In genomic region chr14:97022741-97023140, GRCh38 we compare ENCODE assay signal across 32 cellular contexts.
"Had no signal": no experiment of that assay in that cellular context is flagged by ENCODE, and none has a peak within 500 bp of the region (broad histone marks: within the 10 kb centered on the region; RNA-seq: fewer than 3 reads in every experiment).

No MANE protein-coding gene starts in this region.

- H3K27me3 Mint-ChIP-seq: activated T-helper 17 cell treated with anti-CD3 and anti-CD28 coated beads, Interleukin-2, amount 50 U/mL, for 72 hours had no signal

- H3K27ac ChIP-seq: brain microvascular endothelial cell, coronary artery, WERI-Rb-1 had no signal

- H3K4me3 Mint-ChIP-seq: activated B cell treated with CpG ODN at 0.5 μM for 24 hours; activated CD8-positive, alpha-beta T cell treated with anti-CD3 and anti-CD28 coated beads for 36 hours; activated naive CD8-positive, alpha-beta T cell; activated T-cell treated with anti-CD3 and anti-CD28 coated beads, Interleukin-2, amount 50 U/mL, for 4 hours; activated T-helper 17 cell treated with anti-CD3 and anti-CD28 coated beads, Interleukin-2, amount 50 U/mL, for 72 hours; dendritic cell treated with granulocyte-macrophage colony-stimulating factor and Interleukin-4, amounts not matched to agents 40 ng/mL and 50 ng/mL, for 4 days; endodermal cell; T-helper 17 cell; T-helper 2 cell treated with Interferon-gamma antibody and Interleukin-4, amounts not matched to agents 5 μg/mL and 100 μg/mL, for 36 hours had no signal

- H3K27me3 ChIP-seq: brain microvascular endothelial cell had no signal

- FAIRE-seq: astrocyte, bronchial epithelial cell, frontal cortex had no signal

- H3K36me3 Mint-ChIP-seq: activated naive CD8-positive, alpha-beta T cell had no signal

- H3K9me3 Mint-ChIP-seq: activated B cell treated with CpG ODN at 0.5 μM for 24 hours; activated CD8-positive, alpha-beta T cell treated with anti-CD3 and anti-CD28 coated beads for 36 hours; activated T-cell treated with anti-CD3 and anti-CD28 coated beads, Interleukin-2, amount 50 U/mL, for 4 hours; activated T-helper 17 cell treated with anti-CD3 and anti-CD28 coated beads, Interleukin-2, amount 50 U/mL, for 72 hours; dendritic cell treated with granulocyte-macrophage colony-stimulating factor and Interleukin-4, amounts not matched to agents 40 ng/mL and 50 ng/mL, for 4 days; endodermal cell; T-helper 2 cell treated with Interferon-gamma antibody and Interleukin-4, amounts not matched to agents 5 μg/mL and 100 μg/mL, for 36 hours had no signal

- H3K4me3 ChIP-seq: coronary artery, dorsolateral prefrontal cortex had no signal

- H3K36me3 ChIP-seq: brain microvascular endothelial cell, WERI-Rb-1 had no signal

- DNase-seq: activated B cell treated with CpG ODN at 0.5 μM for 24 hours; activated CD4-positive, alpha-beta T cell treated with anti-CD3 and anti-CD28 coated beads for 48 hours; activated CD4-positive, alpha-beta T cell treated with anti-CD3 and anti-CD28 coated beads, Interleukin-2, amount 50 U/mL, for 1 hour; activated CD4-positive, alpha-beta T cell treated with anti-CD3 and anti-CD28 coated beads, Interleukin-2, amount 50 U/mL, for 48 hours; activated CD8-positive, alpha-beta memory T cell treated with anti-CD3 and anti-CD28 coated beads for 24 hours; activated CD8-positive, alpha-beta T cell treated with anti-CD3 and anti-CD28 coated beads for 36 hours; activated effector memory CD4-positive, alpha-beta T cell treated with Interleukin-2 at 50 U/mL for 16 hours; activated gamma-delta T cell treated with Interleukin-2 at 50 U/mL for 16 hours; activated naive CD4-positive, alpha-beta T cell treated with anti-CD3 and anti-CD28 coated beads, Interleukin-2, amount 50 U/mL, for 16 hours; activated naive CD4-positive, alpha-beta T cell treated with Interleukin-2 at 50 U/mL for 16 hours; activated T-cell treated with anti-CD3 and anti-CD28 coated beads, Interleukin-2, amount 50 U/mL, for 4 hours; amniotic stem cell; anterior cingulate cortex; brain microvascular endothelial cell; effector memory CD4-positive, alpha-beta T cell; endodermal cell; foreskin fibroblast; head of caudate nucleus; T-helper 17 cell; T1000; WERI-Rb-1 had no signal

- ATAC-seq: activated CD4-positive, CD25-positive, alpha-beta regulatory T cell treated with anti-CD3 and anti-CD28 coated beads, Interleukin-2, amount 50 U/mL, for 24 hours; activated CD8-positive, alpha-beta T cell treated with anti-CD3 and anti-CD28 coated beads for 36 hours; activated T-cell treated with anti-CD3 and anti-CD28 coated beads, Interleukin-2, amount 50 U/mL, for 4 hours; activated T-helper 17 cell treated with anti-CD3 and anti-CD28 coated beads, Interleukin-2, amount 50 U/mL, for 72 hours; esophagus mucosa; T-helper 17 cell had no signal

- H3K27ac Mint-ChIP-seq: activated B cell treated with CpG ODN at 0.5 μM for 24 hours; activated CD8-positive, alpha-beta T cell treated with anti-CD3 and anti-CD28 coated beads for 36 hours; activated naive CD8-positive, alpha-beta T cell; activated T-helper 17 cell treated with anti-CD3 and anti-CD28 coated beads, Interleukin-2, amount 50 U/mL, for 72 hours; dendritic cell treated with granulocyte-macrophage colony-stimulating factor and Interleukin-4, amounts not matched to agents 40 ng/mL and 50 ng/mL, for 4 days; endodermal cell; T-helper 17 cell; T-helper 2 cell treated with Interferon-gamma antibody and Interleukin-4, amounts not matched to agents 5 μg/mL and 100 μg/mL, for 36 hours had no signal
